Comparison of ENCODE assay signal across 8 cellular contexts in genomic region chr9:33921967-33922895, GRCh38.
DNase-seq lines count a peak whose midpoint lies in the region; ATAC-seq and TF ChIP-seq lines count a peak whose summit lies in the region.

No MANE protein-coding gene starts in this region.

- TF ChIP-seq POLR2A in adrenal gland (IDR thresholded peaks at IDR 0.05) = no peak

- H3K9me3 ChIP-seq in MM.1S (replicated peaks; ENCODE audit: insufficient read depth, low read length) (no peaks in the 10 kb centered on the region), adrenal gland (replicated peaks in 1 of 3) (no peaks in the 10 kb centered on the region)

- H3K4me3 ChIP-seq in MM.1S (ENCODE audit: low read length) = no peak overlapping the region
- H3K4me3 ChIP-seq in adrenal gland = no peak overlapping the region

- H3K4me2 ChIP-seq in MM.1S (ENCODE audit: low read depth, low read length) = no peak overlapping the region

- CTCF ChIA-PET in activated CD4-positive, alpha-beta T cell treated with anti-CD3 and anti-CD28 coated beads for 36 hours (lab: Charles Lee) = interaction anchor here (0.7 to 4.5 kb wide), 6 partner anchors 8 to 109 kb away, joined by 3 to 23 read pairs (median 4); no protein-coding TSS in a partner anchor

- POLR2A ChIA-PET in activated CD4-positive, alpha-beta T cell treated with anti-CD3 and anti-CD28 coated beads for 36 hours (lab: Charles Lee) = no interaction called here

- DNase-seq in activated CD4-positive, alpha-beta T cell treated with anti-CD3 and anti-CD28 coated beads for 36 hours = peak; percentile 49
- no peak for DNase-seq in activated CD4-positive, alpha-beta T cell treated with anti-CD3 and anti-CD28 coated beads for 1 hour
- DNase-seq in MM.1S (no peak), adrenal gland (peak in 1 of 7 donors; percentile 23), memory B cell (ENCODE audit: low spot score in 2 of 2) (no peak), NCI-H748 (lab: John Stamatoyannopoulos, UW; ENCODE audit: unreplicated experiment) (no peak), UCSD-AML1 (lab: John Stamatoyannopoulos, UW; ENCODE audit: unreplicated experiment) (no peak), NCI-H2081 treated with DMSO at 0.1 percent for 48 hours (lab: John Stamatoyannopoulos, UW) (no peak)

- peaks cover 9% of the 10 kb centered on the region; the same call in 1 of the 2 replicates for H3K36me3 ChIP-seq in MM.1S (replicated peaks; ENCODE audit: insufficient read depth, low read length)
- peaks cover 0 to 88% of the 10 kb centered on the region in 2 donors for H3K36me3 ChIP-seq in adrenal gland (replicated peaks in 1 of 2)

- intact Hi-C loops in activated CD4-positive, alpha-beta T cell treated with anti-CD3 and anti-CD28 coated beads for 36 hours (cut with DNase I, micrococcal nuclease) = loop anchor here (5.0 kb wide), 2 partner anchors 105 to 110 kb away; partner anchors contain the start of gene UBE2R2 (in 1 of the 2)
- intact Hi-C loops in adrenal gland (cut with DNase I) = loop anchor here in 1 of 2 donors (10.0 kb wide), 1 partner anchor 153 kb away; no protein-coding TSS in a partner anchor

- H3K27me3 ChIP-seq in MM.1S (replicated peaks; ENCODE audit: insufficient read depth, low read length) (no peaks in the 10 kb centered on the region), adrenal gland (no peaks in the 10 kb centered on the region)

- no peaks in the 10 kb centered on the region for H4K20me1 ChIP-seq in MM.1S (ENCODE audit: insufficient read depth, low read length)

- H3K79me2 ChIP-seq in MM.1S (ENCODE audit: low read length) = 0 out of 2 replicates have a peak, but pooled peaks cover 7% of the 10 kb centered on the region

- no peaks in the 10 kb centered on the region for H3K4me1 Mint-ChIP-seq in activated CD4-positive, alpha-beta T cell treated with anti-CD3 and anti-CD28 coated beads for 36 hours
- no peaks in the 10 kb centered on the region for H3K4me1 Mint-ChIP-seq in memory B cell

- WGBS in adrenal gland, 4 donors = 87 to 90% (median 89%) methylated on average over 13 to 14 of the region's 14 CpGs

- no peak overlapping the region for H3K27ac Mint-ChIP-seq in activated CD4-positive, alpha-beta T cell treated with anti-CD3 and anti-CD28 coated beads for 36 hours
- peak overlapping the region; percentile 74 for H3K27ac Mint-ChIP-seq in memory B cell

- H3K4me1 ChIP-seq in MM.1S (ENCODE audit: low read length) (no peaks in the 10 kb centered on the region), adrenal gland (replicated peaks in 1 of 2) (no peaks in the 10 kb centered on the region)

- ATAC-seq in activated CD4-positive, alpha-beta T cell treated with anti-CD3 and anti-CD28 coated beads for 36 hours = peak; percentile 58
- peak; percentile 62 for ATAC-seq in memory B cell (ENCODE audit: low read depth)

- no peaks in the 10 kb centered on the region for H3K9me2 ChIP-seq in MM.1S (replicated peaks; ENCODE audit: insufficient read depth, low read length)

- peaks cover 31% of the 10 kb centered on the region for H3K36me3 Mint-ChIP-seq in activated CD4-positive, alpha-beta T cell treated with anti-CD3 and anti-CD28 coated beads for 36 hours (ENCODE audit: low read depth)
- peaks cover 17% of the 10 kb centered on the region for H3K36me3 Mint-ChIP-seq in memory B cell

- no peaks in the 10 kb centered on the region for H3K27me3 Mint-ChIP-seq in activated CD4-positive, alpha-beta T cell treated with anti-CD3 and anti-CD28 coated beads for 36 hours
- no peaks in the 10 kb centered on the region for H3K27me3 Mint-ChIP-seq in memory B cell

- no peaks in the 10 kb centered on the region for H3F3A ChIP-seq in MM.1S (ENCODE audit: insufficient read depth, low read length)

- TF ChIP-seq CTCF in MM.1S (IDR thresholded peaks at IDR 0.05; ENCODE audit: low read length) = peak; percentile 71
- TF ChIP-seq CTCF in adrenal gland (IDR thresholded peaks at IDR 0.05) = peak; percentile 27 to 50 (median 44)

- no peak overlapping the region for H2AFZ ChIP-seq in MM.1S (ENCODE audit: low read length)

- no peak overlapping the region for H3K4me3 Mint-ChIP-seq in activated CD4-positive, alpha-beta T cell treated with anti-CD3 and anti-CD28 coated beads for 36 hours
- H3K4me3 Mint-ChIP-seq in memory B cell = no peak overlapping the region

- H3K9me3 Mint-ChIP-seq in activated CD4-positive, alpha-beta T cell treated with anti-CD3 and anti-CD28 coated beads for 36 hours (ENCODE audit: low read depth) = no peaks in the 10 kb centered on the region
- H3K9me3 Mint-ChIP-seq in memory B cell = no peaks in the 10 kb centered on the region

- H3K27ac ChIP-seq in MM.1S (ENCODE audit: low read length) (no peak overlapping the region), adrenal gland (no peak overlapping the region)

- no peak overlapping the region for H3K9ac ChIP-seq in MM.1S (ENCODE audit: low read length)
